Comparison of ENCODE assay signal across 1 cellular context in genomic region chr4:126977306-126977705, GRCh38.
TF ChIP-seq lines count a peak whose summit lies in the region.

No MANE protein-coding gene starts in this region.

TF ChIP-seq in SK-N-SH, 30 proteins besides CTCF, POLR2A, EP300 and RAD21 (continued from another document):
- TF ChIP-seq USF1 (IDR thresholded peaks at IDR 0.05; ENCODE audit: borderline replicate concordance, low read depth): no peak
- TF ChIP-seq JUND (IDR thresholded peaks at IDR 0.05): no peak
- TF ChIP-seq, protein P1, sequence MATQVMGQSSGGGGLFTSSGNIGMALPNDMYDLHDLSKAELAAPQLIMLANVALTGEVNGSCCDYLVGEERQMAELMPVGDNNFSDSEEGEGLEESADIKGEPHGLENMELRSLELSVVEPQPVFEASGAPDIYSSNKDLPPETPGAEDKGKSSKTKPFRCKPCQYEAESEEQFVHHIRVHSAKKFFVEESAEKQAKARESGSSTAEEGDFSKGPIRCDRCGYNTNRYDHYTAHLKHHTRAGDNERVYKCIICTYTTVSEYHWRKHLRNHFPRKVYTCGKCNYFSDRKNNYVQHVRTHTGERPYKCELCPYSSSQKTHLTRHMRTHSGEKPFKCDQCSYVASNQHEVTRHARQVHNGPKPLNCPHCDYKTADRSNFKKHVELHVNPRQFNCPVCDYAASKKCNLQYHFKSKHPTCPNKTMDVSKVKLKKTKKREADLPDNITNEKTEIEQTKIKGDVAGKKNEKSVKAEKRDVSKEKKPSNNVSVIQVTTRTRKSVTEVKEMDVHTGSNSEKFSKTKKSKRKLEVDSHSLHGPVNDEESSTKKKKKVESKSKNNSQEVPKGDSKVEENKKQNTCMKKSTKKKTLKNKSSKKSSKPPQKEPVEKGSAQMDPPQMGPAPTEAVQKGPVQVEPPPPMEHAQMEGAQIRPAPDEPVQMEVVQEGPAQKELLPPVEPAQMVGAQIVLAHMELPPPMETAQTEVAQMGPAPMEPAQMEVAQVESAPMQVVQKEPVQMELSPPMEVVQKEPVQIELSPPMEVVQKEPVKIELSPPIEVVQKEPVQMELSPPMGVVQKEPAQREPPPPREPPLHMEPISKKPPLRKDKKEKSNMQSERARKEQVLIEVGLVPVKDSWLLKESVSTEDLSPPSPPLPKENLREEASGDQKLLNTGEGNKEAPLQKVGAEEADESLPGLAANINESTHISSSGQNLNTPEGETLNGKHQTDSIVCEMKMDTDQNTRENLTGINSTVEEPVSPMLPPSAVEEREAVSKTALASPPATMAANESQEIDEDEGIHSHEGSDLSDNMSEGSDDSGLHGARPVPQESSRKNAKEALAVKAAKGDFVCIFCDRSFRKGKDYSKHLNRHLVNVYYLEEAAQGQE (IDR thresholded peaks at IDR 0.05; ENCODE audit: low read depth, low read length): no peak
- TF ChIP-seq POLR2AphosphoS5 (IDR thresholded peaks at IDR 0.05; ENCODE audit: low read depth, low read length): no peak
- TF ChIP-seq TCF12 (IDR thresholded peaks at IDR 0.05): no peak
- TF ChIP-seq MXI1 (IDR thresholded peaks at IDR 0.05; ENCODE audit: low read depth, low read length): no peak
- TF ChIP-seq FOXJ3 (CRISPR knock-in tag; IDR thresholded peaks at IDR 0.05): no peak
